ENCODE assay signal across 8 cellular contexts in genomic region chr1:212218911-212219310, GRCh38.
DNase-seq lines count a peak whose midpoint lies in the region; ATAC-seq and TF ChIP-seq lines count a peak whose summit lies in the region.

No MANE protein-coding gene starts in this region.

- no peaks in the 10 kb centered on the region for H3K9me3 ChIP-seq in Karpas-422 (ENCODE audit: low read length)

- CTCF ChIA-PET in MCF 10A (lab: Yijun Ruan, JAX), result interaction anchor here (0.6 to 1.0 kb wide), 3 partner anchors 11 to 979 kb away, joined by 3 read pairs; no protein-coding TSS in a partner anchor

- peak overlapping the region; percentile 58 for H3K27ac Mint-ChIP-seq in T-helper 1 cell treated with Interleukin-12 subunit alpha and Interleukin-12 subunit beta and Interleukin-4 antibody, amounts not matched to agents 30 μg/mL and 1 μg/mL, for 36 hours
- H3K27ac Mint-ChIP-seq in MCF 10A (ENCODE audit: low read depth, unreplicated experiment), result no peak overlapping the region

- H4K20me1 ChIP-seq in Karpas-422 (ENCODE audit: insufficient read depth, low read depth, low read length), result no peaks in the 10 kb centered on the region

- POLR2A ChIA-PET in MCF 10A (lab: Yijun Ruan, JAX), result no interaction called here

- no peak overlapping the region for H3K4me3 ChIP-seq in Karpas-422 (ENCODE audit: low read length)

- BruUV-seq in MCF 10A (replicated peaks; lab: Mats Ljungman, UMichigan), result no TSS peak

- intact Hi-C loops in MCF 10A (cut with micrococcal nuclease), result no loop called here

- no peaks in the 10 kb centered on the region for H3K79me2 ChIP-seq in Karpas-422 (ENCODE audit: low read length)

- H3K36me3 ChIP-seq in Karpas-422 (ENCODE audit: insufficient read depth, low read length), result no peaks in the 10 kb centered on the region

- TF ChIP-seq CTCF in omental fat pad (IDR thresholded peaks at IDR 0.05) (no peak), MCF 10A (IDR thresholded peaks at IDR 0.05; ENCODE audit: unreplicated experiment) (no peak)

- no peak overlapping the region for H3K4me3 Mint-ChIP-seq in activated T-cell treated with anti-CD3 and anti-CD28 coated beads, Interleukin-2, amount 50 U/mL, for 4 hours
- peak overlapping the region; percentile 18 for H3K4me3 Mint-ChIP-seq in T-helper 1 cell treated with Interleukin-12 subunit alpha and Interleukin-12 subunit beta and Interleukin-4 antibody, amounts not matched to agents 30 μg/mL and 1 μg/mL, for 36 hours
- H3K4me3 Mint-ChIP-seq in MCF 10A (ENCODE audit: unreplicated experiment), result no peak overlapping the region

- no peak overlapping the region for H3K4me2 ChIP-seq in Karpas-422 (ENCODE audit: low read depth, low read length, poor library complexity, severe bottlenecking)

- H3K36me3 Mint-ChIP-seq in activated T-cell treated with anti-CD3 and anti-CD28 coated beads, Interleukin-2, amount 50 U/mL, for 4 hours (ENCODE audit: insufficient read depth), result no peaks in the 10 kb centered on the region
- H3K36me3 Mint-ChIP-seq in T-helper 1 cell treated with Interleukin-12 subunit alpha and Interleukin-12 subunit beta and Interleukin-4 antibody, amounts not matched to agents 30 μg/mL and 1 μg/mL, for 36 hours (ENCODE audit: low read depth), result no peaks in the 10 kb centered on the region
- H3K36me3 Mint-ChIP-seq in MCF 10A (ENCODE audit: insufficient read depth, unreplicated experiment), result no peaks in the 10 kb centered on the region

- peaks cover 18% of the 10 kb centered on the region for H3K4me1 Mint-ChIP-seq in activated T-cell treated with anti-CD3 and anti-CD28 coated beads, Interleukin-2, amount 50 U/mL, for 4 hours (ENCODE audit: low read depth)
- peaks cover 22% of the 10 kb centered on the region for H3K4me1 Mint-ChIP-seq in T-helper 1 cell treated with Interleukin-12 subunit alpha and Interleukin-12 subunit beta and Interleukin-4 antibody, amounts not matched to agents 30 μg/mL and 1 μg/mL, for 36 hours (ENCODE audit: low read depth)
- no peaks in the 10 kb centered on the region for H3K4me1 Mint-ChIP-seq in MCF 10A (ENCODE audit: insufficient read depth, unreplicated experiment)

- no peak for DNase-seq in activated T-cell treated with anti-CD3 and anti-CD28 coated beads, Interleukin-2, amount 50 U/mL, for 4 hours
- DNase-seq in activated T-cell treated with anti-CD3 and anti-CD28 coated beads for 4 hours (no peak), omental fat pad (ENCODE audit: low spot score) (no peak), NCI-H526 treated with DMSO at 0.1 percent for 48 hours (lab: John Stamatoyannopoulos, UW) (no peak), MCF 10A (ENCODE audit: unreplicated experiment) (no peak), Karpas-422 (no peak)

- no peak overlapping the region for H3K9ac ChIP-seq in Karpas-422 (ENCODE audit: low read length)

- H3K27ac ChIP-seq in Karpas-422 (ENCODE audit: low read length), result no peak overlapping the region

- no peaks in the 10 kb centered on the region for H3K9me3 Mint-ChIP-seq in activated T-cell treated with anti-CD3 and anti-CD28 coated beads, Interleukin-2, amount 50 U/mL, for 4 hours
- H3K9me3 Mint-ChIP-seq in T-helper 1 cell treated with Interleukin-12 subunit alpha and Interleukin-12 subunit beta and Interleukin-4 antibody, amounts not matched to agents 30 μg/mL and 1 μg/mL, for 36 hours, result no peaks in the 10 kb centered on the region
- no peaks in the 10 kb centered on the region for H3K9me3 Mint-ChIP-seq in MCF 10A (ENCODE audit: unreplicated experiment)

- no peaks in the 10 kb centered on the region for H3K9me2 ChIP-seq in Karpas-422 (replicated peaks; ENCODE audit: insufficient read depth, low read length)

- no peaks in the 10 kb centered on the region for H3K27me3 ChIP-seq in Karpas-422 (ENCODE audit: low read length)

- no peak overlapping the region for H2AFZ ChIP-seq in Karpas-422 (ENCODE audit: low read length)

- no peaks in the 10 kb centered on the region for H3K27me3 Mint-ChIP-seq in activated T-cell treated with anti-CD3 and anti-CD28 coated beads, Interleukin-2, amount 50 U/mL, for 4 hours (ENCODE audit: low read depth)
- H3K27me3 Mint-ChIP-seq in T-helper 1 cell treated with Interleukin-12 subunit alpha and Interleukin-12 subunit beta and Interleukin-4 antibody, amounts not matched to agents 30 μg/mL and 1 μg/mL, for 36 hours (ENCODE audit: low read depth), result peaks cover 7% of the 10 kb centered on the region
- peaks cover 3% of the 10 kb centered on the region for H3K27me3 Mint-ChIP-seq in MCF 10A (ENCODE audit: insufficient read depth, unreplicated experiment)

- no peaks in the 10 kb centered on the region for H3K4me1 ChIP-seq in Karpas-422 (ENCODE audit: low read length)

- ATAC-seq in activated T-cell treated with anti-CD3 and anti-CD28 coated beads, Interleukin-2, amount 50 U/mL, for 4 hours, result peak; percentile 83 to 89
- ATAC-seq in HG02885 (IDR thresholded peaks at IDR 0.05; ENCODE audit: poor library complexity, unreplicated experiment) (peak; percentile 94), omental fat pad (ENCODE audit: low FRiP score) (peak; percentile 27)

Comparison
In these comparisons a context has a peak if more than half of its experiments do, and no peak if none do; other contexts are left out.
1. ATAC-seq: peak in every context shown above with its lines; median percentile 94 in HG02885; 86 in activated T-cell treated with anti-CD3 and anti-CD28 coated beads, Interleukin-2, amount 50 U/mL, for 4 hours; 27 in omental fat pad.